Comparison of ENCODE assay signal across 8 cellular contexts in the genomic region with DNA sequence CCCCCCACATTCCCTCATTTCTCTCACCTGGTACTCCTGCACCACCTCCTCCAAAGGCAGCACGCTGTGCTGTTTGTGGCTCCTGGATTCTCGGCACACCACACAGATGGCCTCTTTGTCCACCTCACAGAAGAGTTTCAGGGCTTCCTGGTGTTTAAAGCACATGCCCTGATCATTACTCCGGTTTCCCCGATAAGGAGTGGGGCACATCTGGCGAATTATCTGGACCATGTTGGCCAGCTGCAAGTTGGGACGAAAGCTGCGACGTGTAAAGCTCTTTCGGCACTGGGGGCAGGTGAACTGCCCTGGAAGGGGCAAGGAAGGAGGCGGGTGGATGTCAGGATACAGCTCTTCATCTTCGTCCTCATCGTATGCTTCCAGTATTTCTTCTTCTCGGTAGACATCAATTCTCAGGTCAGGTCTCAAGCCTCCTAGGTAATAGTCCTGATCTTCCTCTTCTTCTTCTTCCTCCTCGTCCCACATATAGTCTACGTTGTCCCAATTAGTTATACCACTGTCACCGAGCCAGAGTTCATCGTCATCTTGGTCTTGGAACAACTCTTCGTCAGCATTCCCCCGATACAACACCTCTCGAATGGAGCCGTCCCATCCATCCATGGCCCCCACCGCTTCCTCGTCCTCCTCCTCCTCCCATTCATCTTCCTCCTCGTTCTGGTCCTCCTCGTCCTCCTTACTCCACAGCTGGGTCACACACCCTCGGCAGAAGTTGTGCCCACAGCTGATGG. TPM values are rescaled to one million over a fixed set of nuclear protein-coding genes. Genes with fewer than 3 reads are reported as not detected.
A peak's percentile ranks its signal among the peaks of the same experiment; 100 is the strongest.
DNase-seq lines count a peak whose midpoint lies in the region; ATAC-seq and TF ChIP-seq lines count a peak whose summit lies in the region.

No MANE protein-coding gene starts in this region.

- H3K36me3 ChIP-seq in SJSA1 (peaks cover 65% of the 10 kb centered on the region), sigmoid colon (peaks cover 0 to 17% (median 5%) of the 10 kb centered on the region in 4 donors)

- DNase-seq in SJSA1 (ENCODE audit: low read depth in 1 of 2, low spot score in 2 of 2) (peak in 1 of 2 experiments; percentile 36), fibroblast of mammary gland (ENCODE audit: low read depth) (no peak), sigmoid colon (no peak), pons (ENCODE audit: low spot score) (no peak)
- DNase-seq in effector CD8-positive, alpha-beta T cell (lab: John Stamatoyannopoulos, UW), result no peak

- no peak for ATAC-seq in GM19397 (IDR thresholded peaks at IDR 0.05; ENCODE audit: unreplicated experiment)
- no peak for ATAC-seq in HG02642 (IDR thresholded peaks at IDR 0.05; ENCODE audit: poor library complexity, unreplicated experiment)

- H3K27ac ChIP-seq in SJSA1 (no peak overlapping the region), sigmoid colon (peak overlapping the region; percentile 94 to 100 (median 100))

- WGBS in sigmoid colon, 2 donors, result 1 to 3% methylated on average over 26 of the region's 26 CpGs

- H3K4me3 ChIP-seq in GM12875 (ENCODE audit: low read depth, low read length) (peak overlapping the region; percentile 88), SJSA1 (peak overlapping the region; percentile 84), fibroblast of mammary gland (ENCODE audit: control insufficient read depth, low read depth, low read length) (peak overlapping the region; percentile 71), sigmoid colon (peak overlapping the region; percentile 71 to 98 (median 86))

- TF ChIP-seq CTCF in GM12875 (IDR thresholded peaks at IDR 0.05; ENCODE audit: borderline replicate concordance, insufficient read depth, low read depth, low read length) (no peak), fibroblast of mammary gland (conservative IDR thresholded peaks at IDR 0.05; ENCODE audit: control insufficient read depth, insufficient read depth, low read depth, low read length) (no peak), sigmoid colon (IDR thresholded peaks at IDR 0.05) (no peak)

- intact Hi-C loops in sigmoid colon (cut with DNase I), result loop anchor here (2.0 to 5.0 kb wide), 3 partner anchors 13 to 453 kb away; no protein-coding TSS in a partner anchor

- TF ChIP-seq POLR2A in sigmoid colon (IDR thresholded peaks at IDR 0.05), result no peak

- H3K9me3 ChIP-seq in SJSA1 (replicated peaks) (no peaks in the 10 kb centered on the region; the same call in 1 of the 2 replicates), sigmoid colon (no peaks in the 10 kb centered on the region)

- TF ChIP-seq EP300 in sigmoid colon (IDR thresholded peaks at IDR 0.05), result no peak

- H3K4me1 ChIP-seq in SJSA1 (replicated peaks) (peaks cover 30% of the 10 kb centered on the region), sigmoid colon (peaks cover 0 to 60% (median 45%) of the 10 kb centered on the region in 4 donors)

- H3K27me3 ChIP-seq in SJSA1 (replicated peaks) (no peaks in the 10 kb centered on the region), sigmoid colon (no peaks in the 10 kb centered on the region)

RNA-seq across cellular contexts. Expression of gene TRIM52, which starts 0.8 kb away (rescaled TPM):
- total RNA-seq in SJSA1 (2014; rRNA removed; shearing (Covaris generic)), result 2.4 and 5.2 TPM in 2 replicates
- total RNA-seq in sigmoid colon, result 10 to 100 TPM in 3 of 4 donors, 1 to 10 TPM in 1; 7.1 to 26.9 (median 16.0) TPM
- 1 to 10 TPM; 4.2 to 9.6 (median 5.8) TPM for polyA plus RNA-seq in sigmoid colon

RNA-seq across cellular contexts. Expression of gene RACK1, which starts 16.4 kb away (rescaled TPM):
- total RNA-seq in SJSA1 (2014; rRNA removed; shearing (Covaris generic)), result 2,705 and 2,892 TPM in 2 replicates
- 1,000 to 10,000 TPM; 2,029 to 2,209 (median 2,163) TPM for total RNA-seq in sigmoid colon
- 1,000 to 10,000 TPM; 1,821 to 2,943 (median 2,181) TPM for polyA plus RNA-seq in sigmoid colon

RNA-seq across cellular contexts. Expression of gene TRIM41, which starts 37.1 kb away (rescaled TPM):
- total RNA-seq in SJSA1 (2014; rRNA removed; shearing (Covaris generic)), result 10.6 and 14.0 TPM in 2 replicates
- 10 to 100 TPM in 2 of 4 donors, 1 to 10 TPM in 2; 8.2 to 15.3 (median 11.8) TPM for total RNA-seq in sigmoid colon
- 10 to 100 TPM; 13.2 to 25.3 (median 19.0) TPM for polyA plus RNA-seq in sigmoid colon

RNA-seq across cellular contexts. Expression of gene TRIM7, which starts 55.2 kb away (rescaled TPM):
- total RNA-seq in SJSA1 (2014; rRNA removed; shearing (Covaris generic)), result 28.0 and 45.2 TPM in 2 replicates
- total RNA-seq in sigmoid colon, result 1 to 10 TPM in 3 of 4 donors, under 1 TPM in 1; 0.55 to 2.1 (median 1.1) TPM
- 1 to 10 TPM in 2 of 3 donors, under 1 TPM in 1; 0.60 to 5.3 (median 3.2) TPM for polyA plus RNA-seq in sigmoid colon
